In the genomic region with DNA sequence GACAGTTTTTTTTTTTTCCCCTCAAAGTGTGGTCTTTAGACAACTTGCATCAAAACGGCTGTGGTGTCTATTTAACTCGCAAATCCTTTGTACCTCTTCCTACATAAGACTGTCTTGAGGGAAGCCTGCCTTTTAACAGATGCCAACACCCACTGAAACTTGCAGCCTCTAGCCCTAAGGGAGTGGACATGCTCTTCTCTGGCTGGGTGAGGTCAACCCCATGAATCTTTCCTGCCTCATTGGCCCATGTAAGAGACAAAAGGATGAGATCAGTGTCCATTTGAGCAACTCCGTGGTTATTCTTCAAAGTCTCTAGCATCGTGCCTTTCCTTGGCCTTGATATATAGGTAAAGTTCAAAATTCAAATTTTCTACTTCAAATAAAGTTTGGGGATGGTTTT, we compare ENCODE assay signal across 17 cellular contexts.
DNase-seq lines count a peak whose midpoint lies in the region; ATAC-seq and TF ChIP-seq lines count a peak whose summit lies in the region.
"Had no signal": no experiment of that assay in that cellular context is flagged by ENCODE, and none has a peak within 500 bp of the region (broad histone marks: within the 10 kb centered on the region; RNA-seq: fewer than 3 reads in every experiment).

No MANE protein-coding gene starts in this region.

- H3T11ph ChIP-seq in H9 (ENCODE audit: low read length), result no peak overlapping the region

- H3K23me2 ChIP-seq in H9 (ENCODE audit: insufficient read length, low read depth, low read length, poor library complexity, severe bottlenecking), result no peaks in the 10 kb centered on the region

- no peak overlapping the region for H2BK5ac ChIP-seq in H9 (ENCODE audit: insufficient read length, low read length)

- no peaks in the 10 kb centered on the region for H4K20me1 ChIP-seq in H9 (ENCODE audit: control insufficient read depth, insufficient read depth, insufficient read length)

- CTCF ChIA-PET in WTC11 (lab: Charles Lee), result no interaction called here

- H3K36me3 Mint-ChIP-seq in H9 (ENCODE audit: insufficient read depth in 1 of 3, low read depth in 3 of 3), result no peaks in the 10 kb centered on the region
- no peaks in the 10 kb centered on the region for H3K36me3 Mint-ChIP-seq in WTC11
- H3K36me3 Mint-ChIP-seq in mesothelial cell of epicardium, result no peaks in the 10 kb centered on the region

- H3K4me1 ChIP-seq in H9 (ENCODE audit: insufficient read depth, low read length) (peaks cover 4% of the 10 kb centered on the region; the same call in 1 of the 2 replicates), right lobe of liver (peaks cover 0 to 28% (median 10%) of the 10 kb centered on the region in 4 donors), thoracic aorta (ENCODE audit: control insufficient read depth in 1 of 2, low read depth in 2 of 2) (peaks cover 3 to 49% of the 10 kb centered on the region in 2 donors), tibial nerve (peaks cover 0 to 32% (median 7%) of the 10 kb centered on the region in 4 donors)
- H3K4me1 ChIP-seq: adrenal gland, vagina had no signal

- no peaks in the 10 kb centered on the region for H3K9me3 ChIP-seq in H9 (ENCODE audit: control insufficient read depth, low read depth, low read length)
- H3K9me3 ChIP-seq in right lobe of liver, result no peaks in the 10 kb centered on the region
- H3K9me3 ChIP-seq in thoracic aorta, result no peaks in the 10 kb centered on the region
- H3K9me3 ChIP-seq in tibial nerve, result no peaks in the 10 kb centered on the region
- H3K9me3 ChIP-seq: adrenal gland, vagina had no signal

- H3K14ac ChIP-seq in H9 (ENCODE audit: insufficient read depth, low read length), result no peak overlapping the region

- no peak overlapping the region for H4K91ac ChIP-seq in H9 (ENCODE audit: insufficient read length, low read depth, low read length)

- ATAC-seq in WTC11 (no peak), right lobe of liver (peak in 1 of 4 donors; percentile 5), thoracic aorta (ENCODE audit: insufficient number of reproducible peaks, low FRiP score, low read depth) (no peak)

- H3K27me3 Mint-ChIP-seq in H9 (ENCODE audit: low read depth), result no peaks in the 10 kb centered on the region; the same call in 1 of the 2 replicates
- H3K27me3 Mint-ChIP-seq in WTC11 (ENCODE audit: low read depth), result no peaks in the 10 kb centered on the region
- H3K27me3 Mint-ChIP-seq in mesothelial cell of epicardium (ENCODE audit: low read depth), result no peaks in the 10 kb centered on the region

- no peak overlapping the region for H2BK20ac ChIP-seq in H9 (ENCODE audit: low read depth, low read length, poor library complexity, severe bottlenecking)

- H3K79me1 ChIP-seq in H9 (ENCODE audit: insufficient read depth, low read depth, low read length, poor library complexity, severe bottlenecking), result no peaks in the 10 kb centered on the region

- H3K56ac ChIP-seq in H9 (ENCODE audit: insufficient read length, low read depth, low read length), result no peak overlapping the region

- H2BK12ac ChIP-seq in H9 (ENCODE audit: insufficient read length, low read depth, low read length), result no peak overlapping the region

- H3K27ac ChIP-seq in H9 (ENCODE audit: insufficient read length, low read depth, low read length) (no peak overlapping the region), right lobe of liver (peak overlapping the region; percentile 89 to 97 (median 93)), thoracic aorta (peak overlapping the region; percentile 18 to 35), tibial nerve (no peak overlapping the region)
- H3K27ac ChIP-seq: adrenal gland, vagina had no signal

- intact Hi-C loops in right lobe of liver (cut with DNase I), result no loop called here

- H3K4me2 ChIP-seq in H9 (ENCODE audit: insufficient read depth, insufficient read length, low read length), result no peak overlapping the region

- H3K4me3 Mint-ChIP-seq in H9, result no peak overlapping the region
- H3K4me3 Mint-ChIP-seq in WTC11, result no peak overlapping the region
- H3K4me3 Mint-ChIP-seq in mesothelial cell of epicardium, result no peak overlapping the region
- H3K4me3 Mint-ChIP-seq: B cell; central memory CD8-positive, alpha-beta T cell; stimulated activated naive CD8-positive, alpha-beta T cell treated with anti-CD3 and anti-CD28 coated beads, Interleukin-15, Interleukin-2, amounts not matched to agents 100 ng/mL and 50 ng/mL, for 24 hours had no signal

- H3K4ac ChIP-seq in H9 (ENCODE audit: low read depth, low read length), result no peak overlapping the region

- TF ChIP-seq CTCF in H9 (conservative IDR thresholded peaks at IDR 0.05), result no peak
- TF ChIP-seq CTCF in WTC11 (IDR thresholded peaks at IDR 0.05), result no peak
- TF ChIP-seq CTCF in right lobe of liver (IDR thresholded peaks at IDR 0.05), result no peak
- TF ChIP-seq CTCF in thoracic aorta (IDR thresholded peaks at IDR 0.05), result no peak
- TF ChIP-seq CTCF in mesothelial cell of epicardium (IDR thresholded peaks at IDR 0.05; ENCODE audit: unreplicated experiment), result no peak
- no peak for TF ChIP-seq CTCF in tibial nerve (IDR thresholded peaks at IDR 0.05)

- no peak for TF ChIP-seq POLR2A in right lobe of liver (IDR thresholded peaks at IDR 0.05)
- TF ChIP-seq POLR2A in tibial nerve (IDR thresholded peaks at IDR 0.05), result no peak

- H2AK5ac ChIP-seq in H9 (ENCODE audit: insufficient read length, low read length), result no peak overlapping the region

- H2BK120ac ChIP-seq in H9 (ENCODE audit: low read depth, low read length, poor library complexity, severe bottlenecking), result no peak overlapping the region

- H3K4me3 ChIP-seq in right lobe of liver, result no peak overlapping the region
- no peak overlapping the region for H3K4me3 ChIP-seq in thoracic aorta
- no peak overlapping the region for H3K4me3 ChIP-seq in tibial nerve
- H3K4me3 ChIP-seq: adrenal gland, vagina had no signal

- peak overlapping the region; percentile 46 for H3K18ac ChIP-seq in H9 (ENCODE audit: insufficient read length, low read depth, low read length)

- H2AFZ ChIP-seq in H9 (ENCODE audit: low read length), result no peak overlapping the region

- no peak overlapping the region for H4K5ac ChIP-seq in H9 (ENCODE audit: insufficient read length, low read depth, low read length)

- H3K79me2 ChIP-seq in H9 (ENCODE audit: insufficient read depth, low read length), result no peaks in the 10 kb centered on the region

- peaks cover 18 to 34% of the 10 kb centered on the region in 2 experiments for H3K4me1 Mint-ChIP-seq in H9
- H3K4me1 Mint-ChIP-seq in WTC11, result peaks cover 26% of the 10 kb centered on the region
- H3K4me1 Mint-ChIP-seq in mesothelial cell of epicardium, result peaks cover 20% of the 10 kb centered on the region
- H3K4me1 Mint-ChIP-seq: B cell; central memory CD8-positive, alpha-beta T cell had no signal

- no peak overlapping the region for H2BK15ac ChIP-seq in H9 (ENCODE audit: low read depth, low read length)

- TF ChIP-seq EP300 in tibial nerve (IDR thresholded peaks at IDR 0.05), result no peak

- DNase-seq in H9 (no peak), WTC11 (ENCODE audit: low spot score) (no peak), right lobe of liver (no peak), thoracic aorta (ENCODE audit: low spot score) (no peak), cerebellar nuclear complex (lab: John Stamatoyannopoulos, UW) (no peak), mesothelial cell of epicardium (ENCODE audit: low spot score in 2 of 2, unreplicated experiment in 2 of 2) (no peak), tibial nerve (ENCODE audit: low spot score in 2 of 2) (no peak)
- DNase-seq: adrenal gland, DMS 273 treated with DMSO at 0.1 percent for 48 hours, hippocampal formation, islet precursor cell, NCI-H1417 treated with DMSO at 0.1 percent for 48 hours, NCI-H2171 treated with DMSO at 0.1 percent for 48 hours had no signal

- no CpG with 5 or more reads among the region's 4 CpGs for WGBS in H9 (ENCODE audit: extremely low coverage, insufficient read length, low lambda C conversion rate)
- WGBS in right lobe of liver (ENCODE audit: insufficient coverage, low coverage, low lambda C conversion rate, missing lambda C conversion rate), result 68% methylated on average over 4 of the region's 4 CpGs
- 60 to 75% methylated on average over 4 of the region's 4 CpGs for WGBS in tibial nerve, 2 donors

- no peak overlapping the region for H4K8ac ChIP-seq in H9 (replicated peaks; ENCODE audit: insufficient read length, low read depth, low read length)

- H3K27ac Mint-ChIP-seq in H9 (no peak overlapping the region; a peak in 1 of 7 replicates), WTC11 (peak overlapping the region; percentile 10; the same call in 1 of the 2 replicates), mesothelial cell of epicardium (no peak overlapping the region)
- H3K27ac Mint-ChIP-seq: B cell; stimulated activated naive CD8-positive, alpha-beta T cell treated with anti-CD3 and anti-CD28 coated beads, Interleukin-15, Interleukin-2, amounts not matched to agents 100 ng/mL and 50 ng/mL, for 24 hours had no signal

- POLR2A ChIA-PET in WTC11 (lab: Charles Lee), result interaction anchor here (1.0 kb wide), 1 partner anchor 16 kb away, joined by 3 read pairs; no protein-coding TSS in a partner anchor

- H3K9ac ChIP-seq in H9 (ENCODE audit: extremely low read depth, insufficient read length, low read length), result no peak overlapping the region

- no peaks in the 10 kb centered on the region for H3K36me3 ChIP-seq in right lobe of liver
- H3K36me3 ChIP-seq in thoracic aorta, result no peaks in the 10 kb centered on the region
- H3K36me3 ChIP-seq in tibial nerve, result no peaks in the 10 kb centered on the region
- H3K36me3 ChIP-seq: adrenal gland, vagina had no signal

- H3K23ac ChIP-seq in H9 (ENCODE audit: insufficient read length, low read depth, low read length), result no peak overlapping the region

- H3K9me3 Mint-ChIP-seq in H9 (no peaks in the 10 kb centered on the region), WTC11 (no peaks in the 10 kb centered on the region), mesothelial cell of epicardium (peaks cover 6% of the 10 kb centered on the region)
- H3K9me3 Mint-ChIP-seq: central memory CD8-positive, alpha-beta T cell; stimulated activated naive CD8-positive, alpha-beta T cell treated with anti-CD3 and anti-CD28 coated beads, Interleukin-15, Interleukin-2, amounts not matched to agents 100 ng/mL and 50 ng/mL, for 24 hours had no signal

- H3K27me3 ChIP-seq in H9 (ENCODE audit: insufficient read depth, low read length), result no peaks in the 10 kb centered on the region
- H3K27me3 ChIP-seq in right lobe of liver, result no peaks in the 10 kb centered on the region
- no peaks in the 10 kb centered on the region for H3K27me3 ChIP-seq in thoracic aorta (replicated peaks; ENCODE audit: insufficient read depth)
- H3K27me3 ChIP-seq in tibial nerve, result no peaks in the 10 kb centered on the region
- H3K27me3 ChIP-seq: adrenal gland, vagina had no signal

TF ChIP-seq in WTC11, 78 proteins besides CTCF, POLR2A, EP300 and RAD21 (continues in another document):
- TF ChIP-seq, protein P1, sequence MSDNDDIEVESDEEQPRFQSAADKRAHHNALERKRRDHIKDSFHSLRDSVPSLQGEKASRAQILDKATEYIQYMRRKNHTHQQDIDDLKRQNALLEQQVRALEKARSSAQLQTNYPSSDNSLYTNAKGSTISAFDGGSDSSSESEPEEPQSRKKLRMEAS (CRISPR knock-in tag; IDR thresholded peaks at IDR 0.05), result no peak
- TF ChIP-seq PRRX2 (CRISPR knock-in tag; IDR thresholded peaks at IDR 0.05) (no peak), ZNF396 (CRISPR knock-in tag; IDR thresholded peaks at IDR 0.05; ENCODE audit: borderline replicate concordance) (no peak)

Comparison
In these comparisons a context has a peak if more than half of its experiments do, and no peak if none do; other contexts are left out.
1. H3K27ac ChIP-seq: peak in right lobe of liver (3 of 3) and thoracic aorta (2 of 2); none in H9 (single experiment) and tibial nerve (0 of 4).